28 cellular contexts compared by ENCODE assay signal in genomic region chr21:23812485-23812884, GRCh38.
"Had no signal": no experiment of that assay in that cellular context is flagged by ENCODE, and none has a peak within 500 bp of the region (broad histone marks: within the 10 kb centered on the region; RNA-seq: fewer than 3 reads in every experiment).

No MANE protein-coding gene starts in this region.

- H3K4me2 ChIP-seq: SK-N-SH had no signal

- H3K27ac ChIP-seq: Peyer's patch, SJSA1, WERI-Rb-1 had no signal

- ATAC-seq: activated CD8-positive, alpha-beta memory T cell treated with anti-CD3 and anti-CD28 coated beads, Interleukin-2, amount 10 ng/mL, durations not matched to agents 7 days and 5 days; activated naive CD8-positive, alpha-beta T cell treated with anti-CD3 and anti-CD28 coated beads, Interleukin-2, amount 50 U/mL, for 24 hours had no signal

- H3K27me3 ChIP-seq: Peyer's patch, SJSA1 had no signal

- H3K9me2 ChIP-seq: SK-N-SH had no signal

- H3K9ac ChIP-seq: SK-N-SH had no signal

- H3K4me1 ChIP-seq: Peyer's patch, SJSA1 had no signal

- H3K9me3 ChIP-seq: Peyer's patch, SJSA1, SK-N-SH had no signal

- H3K36me3 ChIP-seq: Peyer's patch, SJSA1, WERI-Rb-1 had no signal

- H3K4me3 ChIP-seq: Peyer's patch, SJSA1 had no signal

- DNase-seq: activated CD4-positive, alpha-beta memory T cell treated with anti-CD3 and anti-CD28 coated beads, Interleukin-2, amount 10 ng/mL, durations not matched to agents 7 days and 5 days; activated CD4-positive, alpha-beta T cell treated with anti-CD3 and anti-CD28 coated beads for 1 hour; activated CD4-positive, alpha-beta T cell treated with anti-CD3 and anti-CD28 coated beads for 48 hours; activated CD4-positive, CD25-positive, alpha-beta regulatory T cell; activated CD8-positive, alpha-beta memory T cell treated with anti-CD3 and anti-CD28 coated beads for 24 hours; activated CD8-positive, alpha-beta memory T cell treated with anti-CD3 and anti-CD28 coated beads, Interleukin-2, amount 10 ng/mL, durations not matched to agents 7 days and 5 days; activated CD8-positive, alpha-beta memory T cell treated with anti-CD3 and anti-CD28 coated beads, Interleukin-2, amount 50 U/mL, for 48 hours; activated effector memory CD4-positive, alpha-beta T cell treated with Interleukin-2 at 50 U/mL for 16 hours; activated naive CD4-positive, alpha-beta T cell treated with anti-CD3 and anti-CD28 coated beads, Interleukin-2, amount 10 ng/mL, durations not matched to agents 7 days and 5 days; activated naive CD8-positive, alpha-beta T cell treated with anti-CD3 and anti-CD28 coated beads, Interleukin-2, amount 50 U/mL, for 24 hours; activated T-cell treated with anti-CD3 and anti-CD28 coated beads, Interleukin-2, amount 50 U/mL, for 48 hours; anterior cingulate cortex; caudate nucleus; cerebellar nuclear complex; MM.1S; NCI-H1092; NCI-H187 treated with DMSO at 0.1 percent for 48 hours; NCI-H345; NCI-H524 treated with DMSO at 0.1 percent for 48 hours; NCI-H82; Peyer's patch; SHP77 treated with DMSO at 0.1 percent for 48 hours; SK-N-SH; SW 1271; T-helper 1 cell; T1000; WERI-Rb-1 had no signal
